11 cellular contexts compared by ENCODE assay signal in the genomic region with DNA sequence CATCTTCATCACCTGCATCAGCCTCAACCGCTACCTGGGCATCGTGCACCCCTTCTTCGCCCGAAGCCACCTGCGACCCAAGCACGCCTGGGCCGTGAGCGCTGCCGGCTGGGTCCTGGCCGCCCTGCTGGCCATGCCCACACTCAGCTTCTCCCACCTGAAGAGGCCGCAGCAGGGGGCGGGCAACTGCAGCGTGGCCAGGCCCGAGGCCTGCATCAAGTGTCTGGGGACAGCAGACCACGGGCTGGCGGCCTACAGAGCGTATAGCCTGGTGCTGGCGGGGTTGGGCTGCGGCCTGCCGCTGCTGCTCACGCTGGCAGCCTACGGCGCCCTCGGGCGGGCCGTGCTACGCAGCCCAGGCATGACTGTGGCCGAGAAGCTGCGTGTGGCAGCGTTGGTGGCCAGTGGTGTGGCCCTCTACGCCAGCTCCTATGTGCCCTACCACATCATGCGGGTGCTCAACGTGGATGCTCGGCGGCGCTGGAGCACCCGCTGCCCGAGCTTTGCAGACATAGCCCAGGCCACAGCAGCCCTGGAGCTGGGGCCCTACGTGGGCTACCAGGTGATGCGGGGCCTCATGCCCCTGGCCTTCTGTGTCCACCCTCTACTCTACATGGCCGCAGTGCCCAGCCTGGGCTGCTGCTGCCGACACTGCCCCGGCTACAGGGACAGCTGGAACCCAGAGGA. TPM values are rescaled to one million over a fixed set of nuclear protein-coding genes. Genes with fewer than 3 reads are reported as not detected.
DNase-seq lines count a peak whose midpoint lies in the region; ATAC-seq and TF ChIP-seq lines count a peak whose summit lies in the region.
"Had no signal": no experiment of that assay in that cellular context is flagged by ENCODE, and none has a peak within 500 bp of the region (broad histone marks: within the 10 kb centered on the region; RNA-seq: fewer than 3 reads in every experiment).

No MANE protein-coding gene starts in this region.

- DNase-seq in activated T-cell treated with anti-CD3 and anti-CD28 coated beads, Interleukin-2, amount 50 U/mL, for 4 hours = no peak
- no peak for DNase-seq in activated T-cell treated with anti-CD3 and anti-CD28 coated beads, Interleukin-2, amount 50 U/mL, for 72 hours
- DNase-seq in GM23338 (ENCODE audit: low spot score) (peak; percentile 46), Kasumi-1 (lab: John Stamatoyannopoulos, UW) (no peak), SIG-M5 (lab: John Stamatoyannopoulos, UW) (no peak)
- no peak for DNase-seq in activated CD8-positive, alpha-beta memory T cell treated with anti-CD3 and anti-CD28 coated beads, Interleukin-2, amount 10 ng/mL, durations not matched to agents 7 days and 5 days
- no peak for DNase-seq in activated CD4-positive, alpha-beta T cell treated with anti-CD3 and anti-CD28 coated beads, Interleukin-2, amount 50 U/mL, for 48 hours
- DNase-seq: effector memory CD4-positive, alpha-beta T cell; WERI-Rb-1 had no signal

- H3K27me3 Mint-ChIP-seq in activated T-cell treated with anti-CD3 and anti-CD28 coated beads, Interleukin-2, amount 50 U/mL, for 4 hours (ENCODE audit: low read depth) = no peaks in the 10 kb centered on the region
- H3K27me3 Mint-ChIP-seq in activated T-cell treated with anti-CD3 and anti-CD28 coated beads, Interleukin-2, amount 50 U/mL, for 72 hours (ENCODE audit: low read depth) = no peaks in the 10 kb centered on the region
- peaks cover 47% of the 10 kb centered on the region for H3K27me3 Mint-ChIP-seq in GM23338 (ENCODE audit: insufficient read depth, low read depth, poor library complexity)
- H3K27me3 Mint-ChIP-seq in activated CD8-positive, alpha-beta memory T cell treated with anti-CD3 and anti-CD28 coated beads, Interleukin-2, amount 10 ng/mL, durations not matched to agents 7 days and 5 days = no peaks in the 10 kb centered on the region

- H3K4me3 ChIP-seq in GM23338 (no peak overlapping the region), neural cell (ENCODE audit: low read length) (no peak overlapping the region)

- H3K9me2 ChIP-seq in GM23338 (ENCODE audit: insufficient read depth) (no peaks in the 10 kb centered on the region), neural cell (ENCODE audit: insufficient read depth, low read length) (no peaks in the 10 kb centered on the region)

- peaks cover 50% of the 10 kb centered on the region for H3F3A ChIP-seq in GM23338 (replicated peaks; ENCODE audit: low read depth)
- H3F3A ChIP-seq in neural cell (ENCODE audit: insufficient read depth, low read length, poor library complexity, severe bottlenecking) = no peaks in the 10 kb centered on the region

- H3K4me2 ChIP-seq in GM23338 (no peak overlapping the region), neural cell (ENCODE audit: low read length) (no peak overlapping the region)

- TF ChIP-seq CTCF in GM23338 (conservative IDR thresholded peaks at IDR 0.05; ENCODE audit: low read depth in 2 of 2) = peak in 1 of 2 experiments; percentile 28; a peak in 1 of 4 replicates
- no peak for TF ChIP-seq CTCF in neural cell (IDR thresholded peaks at IDR 0.05; ENCODE audit: poor library complexity, severe bottlenecking)

- no peaks in the 10 kb centered on the region; the same call in 1 of the 2 replicates for H3K4me1 ChIP-seq in GM23338 (ENCODE audit: insufficient read depth)

- peaks cover 61% of the 10 kb centered on the region for H3K4me1 Mint-ChIP-seq in activated T-cell treated with anti-CD3 and anti-CD28 coated beads, Interleukin-2, amount 50 U/mL, for 4 hours (ENCODE audit: low read depth)
- H3K4me1 Mint-ChIP-seq in activated T-cell treated with anti-CD3 and anti-CD28 coated beads, Interleukin-2, amount 50 U/mL, for 72 hours (ENCODE audit: low read depth) = peaks cover 63% of the 10 kb centered on the region
- peaks cover 12% of the 10 kb centered on the region for H3K4me1 Mint-ChIP-seq in GM23338
- H3K4me1 Mint-ChIP-seq in activated CD8-positive, alpha-beta memory T cell treated with anti-CD3 and anti-CD28 coated beads, Interleukin-2, amount 10 ng/mL, durations not matched to agents 7 days and 5 days = peaks cover 72% of the 10 kb centered on the region

- no peaks in the 10 kb centered on the region for H3K9me3 Mint-ChIP-seq in activated T-cell treated with anti-CD3 and anti-CD28 coated beads, Interleukin-2, amount 50 U/mL, for 4 hours
- no peaks in the 10 kb centered on the region for H3K9me3 Mint-ChIP-seq in activated T-cell treated with anti-CD3 and anti-CD28 coated beads, Interleukin-2, amount 50 U/mL, for 72 hours
- no peaks in the 10 kb centered on the region for H3K9me3 Mint-ChIP-seq in GM23338
- no peaks in the 10 kb centered on the region for H3K9me3 Mint-ChIP-seq in activated CD8-positive, alpha-beta memory T cell treated with anti-CD3 and anti-CD28 coated beads, Interleukin-2, amount 10 ng/mL, durations not matched to agents 7 days and 5 days (ENCODE audit: low read depth)

- H3K27ac ChIP-seq in GM23338 (ENCODE audit: low read depth) (peak overlapping the region; percentile 59; the same call in 1 of the 2 replicates), neural cell (ENCODE audit: low read length) (no peak overlapping the region)
- H3K27ac ChIP-seq: WERI-Rb-1 had no signal

- H4K20me1 ChIP-seq in GM23338 (replicated peaks; ENCODE audit: insufficient read depth) = peaks cover 16% of the 10 kb centered on the region; the same call in 1 of the 2 replicates
- no peaks in the 10 kb centered on the region for H4K20me1 ChIP-seq in neural cell (ENCODE audit: insufficient read depth)

- TF ChIP-seq RAD21 in neural cell (conservative IDR thresholded peaks at IDR 0.05) = no peak

- no peak for TF ChIP-seq EP300 in neural cell (conservative IDR thresholded peaks at IDR 0.05; ENCODE audit: poor library complexity, severe bottlenecking)

- no peak for ATAC-seq in activated T-cell treated with anti-CD3 and anti-CD28 coated beads, Interleukin-2, amount 50 U/mL, for 4 hours
- no peak for ATAC-seq in activated T-cell treated with anti-CD3 and anti-CD28 coated beads, Interleukin-2, amount 50 U/mL, for 72 hours (replicated peaks in 1 of 2)
- ATAC-seq in GM23338 = peak; percentile 32
- ATAC-seq in activated CD8-positive, alpha-beta memory T cell treated with anti-CD3 and anti-CD28 coated beads, Interleukin-2, amount 10 ng/mL, durations not matched to agents 7 days and 5 days = no peak

- no peak overlapping the region for H3K9ac ChIP-seq in neural cell (ENCODE audit: low read length)

- H3K36me3 Mint-ChIP-seq in activated T-cell treated with anti-CD3 and anti-CD28 coated beads, Interleukin-2, amount 50 U/mL, for 4 hours (ENCODE audit: insufficient read depth) = peaks cover 32% of the 10 kb centered on the region
- H3K36me3 Mint-ChIP-seq in activated T-cell treated with anti-CD3 and anti-CD28 coated beads, Interleukin-2, amount 50 U/mL, for 72 hours (ENCODE audit: insufficient read depth in 2 of 2) = peaks cover 5 to 20% of the 10 kb centered on the region in 2 donors
- H3K36me3 Mint-ChIP-seq in GM23338 (ENCODE audit: low read depth) = peaks cover 80% of the 10 kb centered on the region
- H3K36me3 Mint-ChIP-seq in activated CD8-positive, alpha-beta memory T cell treated with anti-CD3 and anti-CD28 coated beads, Interleukin-2, amount 10 ng/mL, durations not matched to agents 7 days and 5 days = peaks cover 45% of the 10 kb centered on the region

- H2AFZ ChIP-seq in GM23338 (no peak overlapping the region), neural cell (ENCODE audit: low read depth, low read length) (no peak overlapping the region)

- no peak overlapping the region for H3K27ac Mint-ChIP-seq in activated T-cell treated with anti-CD3 and anti-CD28 coated beads, Interleukin-2, amount 50 U/mL, for 72 hours
- no peak overlapping the region for H3K27ac Mint-ChIP-seq in GM23338
- H3K27ac Mint-ChIP-seq in activated CD8-positive, alpha-beta memory T cell treated with anti-CD3 and anti-CD28 coated beads, Interleukin-2, amount 10 ng/mL, durations not matched to agents 7 days and 5 days = peak overlapping the region; percentile 52

- H3K79me2 ChIP-seq in GM23338 (replicated peaks; ENCODE audit: insufficient read depth) (peaks cover 17% of the 10 kb centered on the region), neural cell (replicated peaks; ENCODE audit: insufficient read depth, low read length) (peaks cover 4% of the 10 kb centered on the region)

- no peaks in the 10 kb centered on the region for H3K27me3 ChIP-seq in GM23338 (ENCODE audit: insufficient read depth)
- H3K27me3 ChIP-seq in neural cell (ENCODE audit: insufficient read depth, low read depth, low read length) = no peaks in the 10 kb centered on the region

- no peaks in the 10 kb centered on the region for H3K9me3 ChIP-seq in neural cell (ENCODE audit: low read length)

- H3K4me3 Mint-ChIP-seq in activated T-cell treated with anti-CD3 and anti-CD28 coated beads, Interleukin-2, amount 50 U/mL, for 4 hours = peak overlapping the region; percentile 19
- H3K4me3 Mint-ChIP-seq in activated T-cell treated with anti-CD3 and anti-CD28 coated beads, Interleukin-2, amount 50 U/mL, for 72 hours = peak overlapping the region in 1 of 2 donors; percentile 53
- no peak overlapping the region for H3K4me3 Mint-ChIP-seq in GM23338
- H3K4me3 Mint-ChIP-seq in activated CD8-positive, alpha-beta memory T cell treated with anti-CD3 and anti-CD28 coated beads, Interleukin-2, amount 10 ng/mL, durations not matched to agents 7 days and 5 days = no peak overlapping the region

- H3K36me3 ChIP-seq in GM23338 (ENCODE audit: insufficient read depth) (peaks cover 20% of the 10 kb centered on the region; the same call in 1 of the 2 replicates), neural cell (ENCODE audit: insufficient read depth, low read length) (peaks cover 8% of the 10 kb centered on the region)

- CTCF ChIA-PET in activated CD8-positive, alpha-beta memory T cell treated with anti-CD3 and anti-CD28 coated beads, Interleukin-2, amount 10 ng/mL, durations not matched to agents 7 days and 5 days (lab: Charles Lee) = interaction anchor here (1.1 to 7.6 kb wide), 10 partner anchors 9 to 146 kb away, joined by 3 to 147 read pairs (median 6); partner anchors contain the start of gene PPAN

RNA-seq across cellular contexts. Expression of gene P2RY11, which starts 2.6 kb away (rescaled TPM):
- total RNA-seq in activated T-cell treated with anti-CD3 and anti-CD28 coated beads, Interleukin-2, amount 50 U/mL, for 4 hours = 10 to 100 TPM; 74.8 to 87.5 (median 82.6) TPM
- 10 to 100 TPM; 65.4 to 73.9 TPM for total RNA-seq in activated T-cell treated with anti-CD3 and anti-CD28 coated beads, Interleukin-2, amount 50 U/mL, for 72 hours
- total RNA-seq in GM23338 (2014; rRNA removed; shearing (Covaris generic)) = 1.2 and 4.0 TPM in 2 replicates
- polyA plus RNA-seq in GM23338 (2016; fragmentation: Nextera tagmentation; extraction: Ambion mirVana) (3.4 and 4.3 TPM in 2 replicates), neural cell (5.4 and 7.6 TPM in 2 replicates)
- total RNA-seq in activated CD8-positive, alpha-beta memory T cell treated with anti-CD3 and anti-CD28 coated beads, Interleukin-2, amount 10 ng/mL, durations not matched to agents 7 days and 5 days = 10 to 100 TPM; 36.0 to 43.7 TPM
- polyA minus RNA-seq in neural cell = 12.0 and 12.7 TPM in 2 replicates

RNA-seq across cellular contexts. Expression of gene EIF3G, which starts 5.6 kb away (rescaled TPM):
- 100 to 1,000 TPM; 503 to 538 (median 523) TPM for total RNA-seq in activated T-cell treated with anti-CD3 and anti-CD28 coated beads, Interleukin-2, amount 50 U/mL, for 4 hours
- 100 to 1,000 TPM; 277 to 278 TPM for total RNA-seq in activated T-cell treated with anti-CD3 and anti-CD28 coated beads, Interleukin-2, amount 50 U/mL, for 72 hours
- total RNA-seq in GM23338 (2014; rRNA removed; shearing (Covaris generic)) = 299 and 328 TPM in 2 replicates
- polyA plus RNA-seq in GM23338 (2016; fragmentation: Nextera tagmentation; extraction: Ambion mirVana) (238 and 244 TPM in 2 replicates), neural cell (227 and 241 TPM in 2 replicates)
- 100 to 1,000 TPM; 216 to 256 TPM for total RNA-seq in activated CD8-positive, alpha-beta memory T cell treated with anti-CD3 and anti-CD28 coated beads, Interleukin-2, amount 10 ng/mL, durations not matched to agents 7 days and 5 days
- 88.9 and 101 TPM in 2 replicates for polyA minus RNA-seq in neural cell

RNA-seq across cellular contexts. Expression of gene PPAN, which starts 7.9 kb away (rescaled TPM):
- 100 to 1,000 TPM; 479 to 497 (median 489) TPM for total RNA-seq in activated T-cell treated with anti-CD3 and anti-CD28 coated beads, Interleukin-2, amount 50 U/mL, for 4 hours
- total RNA-seq in activated T-cell treated with anti-CD3 and anti-CD28 coated beads, Interleukin-2, amount 50 U/mL, for 72 hours = 100 to 1,000 TPM; 106 to 117 TPM
- 56.5 and 71.8 TPM in 2 replicates for total RNA-seq in GM23338 (2014; rRNA removed; shearing (Covaris generic))
- polyA plus RNA-seq in GM23338 (2016; fragmentation: Nextera tagmentation; extraction: Ambion mirVana) (76.9 and 81.9 TPM in 2 replicates), neural cell (13.9 and 15.1 TPM in 2 replicates)
- total RNA-seq in activated CD8-positive, alpha-beta memory T cell treated with anti-CD3 and anti-CD28 coated beads, Interleukin-2, amount 10 ng/mL, durations not matched to agents 7 days and 5 days = 100 to 1,000 TPM in 1 of 2 experiments, 10 to 100 TPM in 1; 98.5 to 115 TPM
- polyA minus RNA-seq in neural cell = 24.4 and 28.5 TPM in 2 replicates

RNA-seq across cellular contexts. Expression of gene ANGPTL6, which starts 11.6 kb away (rescaled TPM):
- 10 to 100 TPM in 1 of 3 donors, 1 to 10 TPM in 2; 9.2 to 11.0 (median 9.2) TPM for total RNA-seq in activated T-cell treated with anti-CD3 and anti-CD28 coated beads, Interleukin-2, amount 50 U/mL, for 4 hours
- 10 to 100 TPM; 13.2 to 17.6 TPM for total RNA-seq in activated T-cell treated with anti-CD3 and anti-CD28 coated beads, Interleukin-2, amount 50 U/mL, for 72 hours
- total RNA-seq in GM23338 (2014; rRNA removed; shearing (Covaris generic)) = not detected in 2 replicates
- 0.17 TPM in 1 of 2 replicates, not detected in the other for polyA plus RNA-seq in GM23338 (2016; fragmentation: Nextera tagmentation; extraction: Ambion mirVana)
- 1 to 10 TPM; 2.7 to 3.3 TPM for total RNA-seq in activated CD8-positive, alpha-beta memory T cell treated with anti-CD3 and anti-CD28 coated beads, Interleukin-2, amount 10 ng/mL, durations not matched to agents 7 days and 5 days
- not detected in 2 replicates for polyA plus RNA-seq in neural cell
- not detected in 2 replicates for polyA minus RNA-seq in neural cell
- total RNA-seq: M059J had no signal

RNA-seq across cellular contexts. Expression of gene SHFL, which starts 28.0 kb away (rescaled TPM):
- 10 to 100 TPM; 20.1 to 26.8 (median 26.2) TPM for total RNA-seq in activated T-cell treated with anti-CD3 and anti-CD28 coated beads, Interleukin-2, amount 50 U/mL, for 4 hours
- 10 to 100 TPM; 55.0 to 70.4 TPM for total RNA-seq in activated T-cell treated with anti-CD3 and anti-CD28 coated beads, Interleukin-2, amount 50 U/mL, for 72 hours
- total RNA-seq in GM23338 (2014; rRNA removed; shearing (Covaris generic)) = 21.9 and 31.7 TPM in 2 replicates
- polyA plus RNA-seq in GM23338 (2016; fragmentation: Nextera tagmentation; extraction: Ambion mirVana) (32.1 and 33.6 TPM in 2 replicates), neural cell (0.66 and 1.2 TPM in 2 replicates)
- total RNA-seq in activated CD8-positive, alpha-beta memory T cell treated with anti-CD3 and anti-CD28 coated beads, Interleukin-2, amount 10 ng/mL, durations not matched to agents 7 days and 5 days = 100 to 1,000 TPM in 1 of 2 experiments, 10 to 100 TPM in 1; 95.3 to 146 TPM
- polyA minus RNA-seq in neural cell = 0.58 TPM in 1 of 2 replicates, not detected in the other
